8 cellular contexts compared by ENCODE assay signal in the genomic region with DNA sequence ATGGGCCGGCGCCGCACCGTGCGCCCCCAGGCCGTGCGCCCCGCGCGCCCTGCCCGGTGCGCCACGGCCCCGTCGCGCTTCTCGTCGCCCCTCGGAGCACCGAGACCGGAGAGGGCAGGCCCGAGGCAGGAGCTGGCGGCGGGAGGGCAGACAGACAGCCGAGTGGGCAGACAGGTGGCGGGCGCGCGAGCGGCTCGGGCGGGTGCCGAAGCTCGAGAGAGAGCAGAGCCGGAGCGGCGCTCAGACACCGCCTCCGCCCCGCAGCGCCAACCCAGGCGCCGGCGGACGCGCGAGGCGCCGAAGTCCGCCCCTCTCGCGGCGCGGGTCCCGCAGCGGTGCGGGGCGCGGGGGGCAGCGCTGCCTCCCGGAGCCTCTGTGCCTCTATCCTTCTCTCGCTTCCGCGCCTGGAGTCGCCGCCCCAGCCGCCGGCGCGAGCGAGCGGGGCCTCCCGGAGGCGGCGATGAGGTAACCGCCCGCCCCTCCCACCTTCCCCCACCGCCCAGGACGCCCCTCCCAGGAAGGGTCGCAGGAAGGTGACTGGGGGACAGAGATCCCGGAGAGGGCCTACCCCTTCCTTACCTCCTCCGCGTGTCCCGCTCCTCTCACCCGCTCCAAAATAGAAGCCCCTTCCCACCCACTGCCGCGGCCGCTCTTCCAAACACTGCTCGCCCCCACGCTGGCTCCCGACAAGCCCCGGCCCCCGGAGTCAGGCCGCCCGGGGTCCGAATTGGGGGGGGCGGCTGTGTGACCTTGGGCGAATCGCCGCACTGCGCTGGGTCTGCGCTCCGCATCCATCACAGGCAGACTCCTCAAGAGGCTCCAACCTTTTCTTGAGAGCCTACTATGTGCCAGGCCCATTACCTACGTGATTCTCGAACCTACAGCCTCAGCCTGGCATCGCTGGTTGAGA. TPM values are rescaled to one million over a fixed set of nuclear protein-coding genes. Genes with fewer than 3 reads are reported as not detected.
DNase-seq lines count a peak whose midpoint lies in the region; ATAC-seq, FAIRE-seq and TF ChIP-seq lines count a peak whose summit lies in the region.

A gene with protein sequence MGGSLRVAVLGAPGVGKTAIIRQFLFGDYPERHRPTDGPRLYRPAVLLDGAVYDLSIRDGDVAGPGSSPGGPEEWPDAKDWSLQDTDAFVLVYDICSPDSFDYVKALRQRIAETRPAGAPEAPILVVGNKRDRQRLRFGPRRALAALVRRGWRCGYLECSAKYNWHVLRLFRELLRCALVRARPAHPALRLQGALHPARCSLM (minus strand): TSS at position 412 of the 910 bp plus-strand sequence. CDS start 451 bp downstream, outside the sequence.

- no peaks in the 10 kb centered on the region for H3K9me2 ChIP-seq in OCI-LY7 (ENCODE audit: insufficient read depth, low read length)

- no peak for TF ChIP-seq CTCF in Panc1 (IDR thresholded peaks at IDR 0.05)
- no peak for TF ChIP-seq CTCF in OCI-LY7 (conservative IDR thresholded peaks at IDR 0.05; ENCODE audit: low read length)
- TF ChIP-seq CTCF in brain microvascular endothelial cell (IDR thresholded peaks at IDR 0.05; ENCODE audit: low read depth, low read length, missing control alignments), result no peak
- TF ChIP-seq CTCF in adrenal gland (IDR thresholded peaks at IDR 0.05), result no peak

- POLR2A ChIA-PET in Panc1 (lab: Charles Lee) (no interaction called here), OCI-LY7 (lab: Charles Lee) (no interaction called here)

- no peak within 1 kb of the TSS for H2AFZ ChIP-seq in OCI-LY7 (ENCODE audit: low read length)

- TF ChIP-seq POLR2A in GM12892 (IDR thresholded peaks at IDR 0.05; ENCODE audit: low read depth, low read length) (no peak), adrenal gland (IDR thresholded peaks at IDR 0.05) (no peak)

- no peaks in the 10 kb centered on the region for H3K79me2 ChIP-seq in OCI-LY7 (ENCODE audit: insufficient read depth, low read depth, low read length)

- CTCF ChIA-PET in Panc1 (lab: Charles Lee), result no interaction called here
- CTCF ChIA-PET in OCI-LY7 (lab: Charles Lee; ENCODE audit: unreplicated experiment), result no interaction called here

- H4K20me1 ChIP-seq in OCI-LY7 (ENCODE audit: insufficient read depth, low read length), result no peaks in the 10 kb centered on the region

- H3K27me3 ChIP-seq in Panc1 (ENCODE audit: control insufficient read depth, insufficient read depth, low read length) (no peaks in the 10 kb centered on the region), esophagus (ENCODE audit: control insufficient read depth in 1 of 2, insufficient read depth in 2 of 2, low read length in 2 of 2) (peaks cover 0 to 20% of the 10 kb centered on the region in 2 donors), rectal smooth muscle tissue (ENCODE audit: control insufficient read depth, insufficient read depth, low read length) (peaks cover 29% of the 10 kb centered on the region), brain microvascular endothelial cell (replicated peaks) (peaks cover 30% of the 10 kb centered on the region), adrenal gland (peaks cover 22% of the 10 kb centered on the region)

- WGBS in esophagus, 2 donors, result 7% methylated on average over 86 to 106 of the region's 106 CpGs
- 3 to 37% (median 6%) methylated on average over 6 to 106 of the region's 106 CpGs for WGBS in adrenal gland, 4 donors

- H3K9me3 ChIP-seq in Panc1 (ENCODE audit: control insufficient read depth, insufficient read depth, low read depth, low read length), result no peaks in the 10 kb centered on the region
- H3K9me3 ChIP-seq in esophagus (ENCODE audit: control insufficient read depth in 2 of 2, insufficient read depth in 1 of 2, low read depth in 1 of 2, low read length in 1 of 2), result no peaks in the 10 kb centered on the region
- no peaks in the 10 kb centered on the region for H3K9me3 ChIP-seq in OCI-LY7 (ENCODE audit: low read length)
- H3K9me3 ChIP-seq in adrenal gland (replicated peaks in 1 of 3), result no peaks in the 10 kb centered on the region

- H3K4me1 ChIP-seq in Panc1 (ENCODE audit: control insufficient read depth, insufficient read depth, low read length) (peaks cover 4% of the 10 kb centered on the region; the same call in 1 of the 2 replicates), esophagus (ENCODE audit: control insufficient read depth in 2 of 2, insufficient read depth in 2 of 2, low read length in 1 of 2) (peaks cover 12 to 34% of the 10 kb centered on the region in 2 donors), rectal smooth muscle tissue (ENCODE audit: control insufficient read depth, insufficient read depth, low read length) (peaks cover 20% of the 10 kb centered on the region), OCI-LY7 (ENCODE audit: insufficient read depth, low read length, poor library complexity, severe bottlenecking) (no peaks in the 10 kb centered on the region), adrenal gland (replicated peaks in 1 of 2) (peaks cover 30 to 45% of the 10 kb centered on the region in 2 donors)

- ATAC-seq in Panc1, result peak; percentile 27; the same call in 1 of the 2 replicates

- intact Hi-C loops in Panc1 (cut with micrococcal nuclease; ENCODE audit: unreplicated experiment), result no loop called here
- intact Hi-C loops in OCI-LY7 (cut with micrococcal nuclease; ENCODE audit: unreplicated experiment), result no loop called here
- intact Hi-C loops in adrenal gland (cut with DNase I), result loop anchor here in 1 of 2 donors (5.0 kb wide), 1 partner anchor 37 kb away; no protein-coding TSS in a partner anchor

- no peak for FAIRE-seq in GM12892 (lab: Jason Lieb, UNC)

- peak; percentile 50 for DNase-seq in GM12892 (ENCODE audit: insufficient read length)
- DNase-seq in Panc1 (ENCODE audit: low read depth, low spot score), result no peak
- no peak for DNase-seq in OCI-LY7 (ENCODE audit: low spot score)
- no peak for DNase-seq in amniotic stem cell (lab: John Stamatoyannopoulos, UW)
- no peak for DNase-seq in brain microvascular endothelial cell
- no peak for DNase-seq in adrenal gland

- H3K36me3 ChIP-seq in Panc1 (ENCODE audit: control insufficient read depth, insufficient read depth, low read length) (no peaks in the 10 kb centered on the region), esophagus (ENCODE audit: control insufficient read depth in 2 of 2, insufficient read depth in 2 of 2, low read length in 1 of 2) (no peaks in the 10 kb centered on the region), rectal smooth muscle tissue (ENCODE audit: control insufficient read depth, insufficient read depth, low read length) (no peaks in the 10 kb centered on the region), OCI-LY7 (ENCODE audit: insufficient read depth, low read length) (peaks cover 33% of the 10 kb centered on the region), brain microvascular endothelial cell (replicated peaks) (peaks cover 3% of the 10 kb centered on the region), adrenal gland (replicated peaks in 1 of 2) (no peaks in the 10 kb centered on the region)

- peak within 1 kb of the TSS; percentile 36 to 38 for H3K4me3 ChIP-seq in Panc1 (ENCODE audit: low read depth in 2 of 2, low read length in 2 of 2)
- H3K4me3 ChIP-seq in esophagus (ENCODE audit: low read depth in 1 of 2, low read length in 2 of 2), result peak within 1 kb of the TSS; percentile 22 to 46
- H3K4me3 ChIP-seq in rectal smooth muscle tissue (ENCODE audit: low read length), result peak within 1 kb of the TSS; percentile 45
- no peak within 1 kb of the TSS for H3K4me3 ChIP-seq in OCI-LY7 (ENCODE audit: low read depth, low read length, poor library complexity, severe bottlenecking)
- H3K4me3 ChIP-seq in brain microvascular endothelial cell (ENCODE audit: low read depth, low read length), result no peak within 1 kb of the TSS
- peak within 1 kb of the TSS in 1 of 4 donors; percentile 38 for H3K4me3 ChIP-seq in adrenal gland

- BruUV-seq in Panc1 (replicated peaks; lab: Mats Ljungman, UMichigan) (no TSS peak), OCI-LY7 (replicated peaks; lab: Mats Ljungman, UMichigan) (no TSS peak)

- in situ Hi-C loops in Panc1 (cut with HindIII; ENCODE audit: low pct_unique_long_range_greater_than_20kb, low sequenced_read_pairs), result no loop called here
- in situ Hi-C loops in brain microvascular endothelial cell (cut with HindIII; ENCODE audit: low pct_ligation_motif_present, low sequenced_read_pairs), result no loop called here

- no peak within 1 kb of the TSS for H3K9ac ChIP-seq in rectal smooth muscle tissue (ENCODE audit: low read length)

- H3K27ac ChIP-seq in Panc1 (ENCODE audit: low read length) (no peak within 1 kb of the TSS), esophagus (ENCODE audit: low read depth in 2 of 2, low read length in 1 of 2) (no peak within 1 kb of the TSS), rectal smooth muscle tissue (ENCODE audit: low read depth, low read length) (no peak within 1 kb of the TSS), OCI-LY7 (ENCODE audit: low read depth, low read length, poor library complexity, severe bottlenecking) (no peak within 1 kb of the TSS), brain microvascular endothelial cell (no peak within 1 kb of the TSS), adrenal gland (no peak within 1 kb of the TSS)

- no peak within 1 kb of the TSS for H3K4me2 ChIP-seq in OCI-LY7 (ENCODE audit: low read length)

RNA-seq across cellular contexts. Expression of the gene that starts here (rescaled TPM):
- polyA plus RNA-seq in GM12892 (2012; ENCODE audit: missing spikeins), result not detected
- total RNA-seq in Panc1 (2021; ENCODE audit: unreplicated experiment) (2.6 TPM), OCI-LY7 (2022) (23.3 and 23.7 TPM in 2 replicates), adrenal gland (1 to 10 TPM in 7 of 8 donors, under 1 TPM in 1; 0.54 to 3.7 (median 1.8) TPM)
- polyA plus RNA-seq in Panc1 (2012; ENCODE audit: insufficient read length), result 2.4 TPM
- polyA plus RNA-seq in esophagus (1 to 10 TPM in 1 of 2 donors, under 1 TPM in 1; 0.48 to 1.0 TPM), adrenal gland (10 to 100 TPM in 1 of 3 donors, 1 to 10 TPM in 1, under 1 TPM in 1; 0.51 to 14.4 (median 9.1) TPM)
- 2.7 and 5.2 TPM in 2 replicates for total RNA-seq in OCI-LY7 (2014; rRNA removed; shearing (Covaris generic))

Comparison
In these comparisons a context has a peak if more than half of its experiments do, and no peak if none do; other contexts are left out.
1. H3K4me3 ChIP-seq: peak in Panc1 (2 of 2), esophagus (2 of 2) and rectal smooth muscle tissue (single experiment); none in OCI-LY7 (single experiment) and brain microvascular endothelial cell (single experiment).